In genomic region chrX:155747520-155747919, GRCh38 we compare ENCODE assay signal across 16 cellular contexts.
DNase-seq lines count a peak whose midpoint lies in the region; ATAC-seq, FAIRE-seq and TF ChIP-seq lines count a peak whose summit lies in the region.
"Had no signal": no experiment of that assay in that cellular context is flagged by ENCODE, and none has a peak within 500 bp of the region (broad histone marks: within the 10 kb centered on the region; RNA-seq: fewer than 3 reads in every experiment).

No MANE protein-coding gene starts in this region.

- peaks cover 10% of the 10 kb centered on the region for H3K4me1 ChIP-seq in psoas muscle

- H3K36me3 ChIP-seq in bronchial epithelial cell (ENCODE audit: control insufficient read depth, insufficient read depth, low read length) (no peaks in the 10 kb centered on the region), psoas muscle (ENCODE audit: insufficient read depth in 1 of 2, low read depth in 1 of 2) (no peaks in the 10 kb centered on the region)
- H3K36me3 ChIP-seq: esophagus muscularis mucosa, upper lobe of left lung had no signal

- DNase-seq in NCI-H748 (lab: John Stamatoyannopoulos, UW; ENCODE audit: unreplicated experiment) (peak; percentile 49), NCI-H748 treated with DMSO at 0.1 percent for 48 hours (lab: John Stamatoyannopoulos, UW) (no peak), NCI-H2029 treated with DMSO at 0.1 percent for 48 hours (lab: John Stamatoyannopoulos, UW) (peak; percentile 22), bronchial epithelial cell (ENCODE audit: low read depth) (peak; percentile 63), psoas muscle (peak; percentile 20 to 46), urothelium cell line (ENCODE audit: low spot score) (no peak)
- DNase-seq: activated CD4-positive, alpha-beta T cell treated with anti-CD3 and anti-CD28 coated beads, Interleukin-2, amount 10 ng/mL, durations not matched to agents 24 days and 14 days; H7; NCI-H774; stimulated activated CD4-positive, alpha-beta T cell treated with anti-CD3 and anti-CD28 coated beads, Interleukin-12 subunit alpha, Interleukin-12 subunit beta, amount 100 ng/mL, for 4 hours had no signal

- WGBS in psoas muscle, 3 donors = 30% methylated on average over 3 of the region's 3 CpGs

- H3K9me3 ChIP-seq in psoas muscle = no peaks in the 10 kb centered on the region
- H3K9me3 ChIP-seq: A549 had no signal

- intact Hi-C loops in psoas muscle (cut with DNase I) = no loop called here

- no peak overlapping the region for H3K27ac ChIP-seq in psoas muscle
- H3K27ac ChIP-seq: A549, esophagus muscularis mucosa, KMS-11, upper lobe of left lung had no signal

- H3K27me3 ChIP-seq in bronchial epithelial cell (ENCODE audit: control insufficient read depth, insufficient read depth, low read length) = no peaks in the 10 kb centered on the region
- H3K27me3 ChIP-seq in psoas muscle (ENCODE audit: insufficient read depth in 3 of 3, low read length in 2 of 3) = no peaks in the 10 kb centered on the region
- H3K27me3 ChIP-seq: esophagus muscularis mucosa, upper lobe of left lung had no signal

- no peak for TF ChIP-seq CTCF in bronchial epithelial cell (IDR thresholded peaks at IDR 0.05; ENCODE audit: insufficient read depth, low read length, severe bottlenecking)
- TF ChIP-seq CTCF in psoas muscle (IDR thresholded peaks at IDR 0.05) = no peak

- H3K4me3 ChIP-seq in bronchial epithelial cell (ENCODE audit: low read depth, low read length) = no peak overlapping the region
- H3K4me3 ChIP-seq in psoas muscle = no peak overlapping the region
- H3K4me3 ChIP-seq: A549, esophagus muscularis mucosa, upper lobe of left lung had no signal

- no peak for FAIRE-seq in bronchial epithelial cell (lab: Jason Lieb, UNC)
- no peak for FAIRE-seq in urothelium cell line (lab: Jason Lieb, UNC)
- FAIRE-seq: A549 had no signal

- ATAC-seq in psoas muscle = peak; percentile 59 to 74 (median 66)
- no peak for ATAC-seq in HG03095 (IDR thresholded peaks at IDR 0.05; ENCODE audit: unreplicated experiment)
- no peak for ATAC-seq in HG03045 (IDR thresholded peaks at IDR 0.05; ENCODE audit: unreplicated experiment)
- ATAC-seq: A549 had no signal

Comparison
In these comparisons a context has a peak if more than half of its experiments do, and no peak if none do; other contexts are left out.
1. DNase-seq: peak in NCI-H748 (single experiment), NCI-H2029 treated with DMSO at 0.1 percent for 48 hours (single experiment), bronchial epithelial cell (single experiment) and psoas muscle (2 of 2); none in NCI-H748 treated with DMSO at 0.1 percent for 48 hours (single experiment) and urothelium cell line (single experiment).
2. ATAC-seq: peak in psoas muscle (4 of 4); none in HG03095 (single experiment) and HG03045 (single experiment).